In the genomic region with DNA sequence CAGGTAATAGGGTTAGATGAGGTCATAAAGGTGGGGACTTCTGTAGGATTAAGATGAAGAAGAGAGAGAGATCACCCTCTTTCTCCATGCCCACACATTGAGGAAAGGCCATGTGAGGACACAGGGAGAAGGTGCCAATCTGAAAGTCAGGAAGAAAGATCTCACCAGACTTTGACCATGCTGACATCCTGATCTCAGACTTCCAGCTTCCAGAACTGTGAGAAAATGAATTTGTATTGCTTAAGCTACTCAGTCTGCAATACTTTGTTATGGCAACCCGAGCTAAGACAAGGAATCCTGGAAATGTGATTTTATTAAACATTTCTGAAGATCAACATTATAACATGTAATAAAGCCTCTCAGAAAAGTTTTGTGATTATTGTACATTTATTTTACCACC, we compare ENCODE assay signal across 19 cellular contexts. TPM values are rescaled to one million over a fixed set of nuclear protein-coding genes. Genes with fewer than 3 reads are reported as not detected.
DNase-seq lines count a peak whose midpoint lies in the region; ATAC-seq, FAIRE-seq and TF ChIP-seq lines count a peak whose summit lies in the region.
"Had no signal": no experiment of that assay in that cellular context is flagged by ENCODE, and none has a peak within 500 bp of the region (broad histone marks: within the 10 kb centered on the region; RNA-seq: fewer than 3 reads in every experiment).

No MANE protein-coding gene starts in this region.

- H2AFZ ChIP-seq in K562 (ENCODE audit: low read depth, low read length) (0 out of 2 replicates have a peak overlapping the region, but pooled peaks have one; percentile 34), osteoblast (ENCODE audit: low read length) (no peak overlapping the region)

- POLR2A ChIA-PET in K562 (lab: Yijun Ruan, JAX): interaction anchor here (1.7 kb wide), 1 partner anchor 10 kb away, joined by 7 read pairs; no protein-coding TSS in a partner anchor

- H4K20me1 ChIP-seq in K562 (replicated peaks; ENCODE audit: control insufficient read depth, insufficient read depth, low read length): no peaks in the 10 kb centered on the region
- no peaks in the 10 kb centered on the region for H4K20me1 ChIP-seq in osteoblast (ENCODE audit: insufficient read depth, low read length)

- in situ Hi-C loops in K562 (cut with MboI): no loop called here

- no peaks in the 10 kb centered on the region; a peak in 2 of 5 replicates for H3K4me1 ChIP-seq in K562 (replicated peaks in 1 of 2; ENCODE audit: control insufficient read depth in 2 of 2, insufficient read depth in 2 of 2, low read length in 2 of 2)
- peaks cover 0 to 23% (median 6%) of the 10 kb centered on the region in 3 donors for H3K4me1 ChIP-seq in gastroesophageal sphincter
- peaks cover 11% of the 10 kb centered on the region for H3K4me1 ChIP-seq in osteoblast (ENCODE audit: insufficient read depth, low read length)

- no peaks in the 10 kb centered on the region for H3K36me3 ChIP-seq in K562 (ENCODE audit: control insufficient read depth, insufficient read depth, low read length)
- H3K36me3 ChIP-seq in gastroesophageal sphincter: no peaks in the 10 kb centered on the region
- no peaks in the 10 kb centered on the region for H3K36me3 ChIP-seq in MG63
- no peaks in the 10 kb centered on the region for H3K36me3 ChIP-seq in osteoblast (ENCODE audit: insufficient read depth, low read length)
- H3K36me3 ChIP-seq: BLaER1 had no signal

- no peak overlapping the region for H3K4me2 ChIP-seq in K562 (ENCODE audit: insufficient read depth, low read length)
- H3K4me2 ChIP-seq in osteoblast (ENCODE audit: insufficient read depth, low read length): no peak overlapping the region
- H3K4me2 ChIP-seq: BLaER1 had no signal

- no peak for FAIRE-seq in K562 (lab: Jason Lieb, UNC)
- FAIRE-seq: GM19239 had no signal

- H3K9me3 ChIP-seq in K562 (replicated peaks; ENCODE audit: control insufficient read depth, insufficient read depth, low read depth, low read length): 0 out of 2 replicates have a peak, but pooled peaks cover 3% of the 10 kb centered on the region
- no peaks in the 10 kb centered on the region for H3K9me3 ChIP-seq in gastroesophageal sphincter
- no peaks in the 10 kb centered on the region for H3K9me3 ChIP-seq in MG63
- H3K9me3 ChIP-seq in osteoblast (ENCODE audit: low read depth, low read length): no peaks in the 10 kb centered on the region
- H3K9me3 ChIP-seq: BLaER1, Caco-2 had no signal

- TF ChIP-seq EP300 in K562 (IDR thresholded peaks at IDR 0.05; ENCODE audit: low read length) (no peak), gastroesophageal sphincter (IDR thresholded peaks at IDR 0.05) (no peak)

- H3K79me2 ChIP-seq in K562 (ENCODE audit: control insufficient read depth, insufficient read depth, low read length) (peaks cover 8% of the 10 kb centered on the region), osteoblast (ENCODE audit: insufficient read depth, low read length) (peaks cover 7% of the 10 kb centered on the region)

- H3K27me3 ChIP-seq in K562 (ENCODE audit: control insufficient read depth in 2 of 2, insufficient read depth in 2 of 2, low read length in 2 of 2) (peaks cover 0 to 4% of the 10 kb centered on the region in 2 experiments; a peak in 1 of 5 replicates), gastroesophageal sphincter (no peaks in the 10 kb centered on the region), MG63 (peaks cover 2% of the 10 kb centered on the region; the same call in 1 of the 2 replicates), osteoblast (ENCODE audit: insufficient read depth, low read length) (peaks cover 4% of the 10 kb centered on the region)
- H3K27me3 ChIP-seq: BLaER1 had no signal

- 0% methylated on average over 1 of the region's 1 CpG for WGBS in K562 (ENCODE audit: insufficient coverage, low coverage, missing lambda C conversion rate)
- 30 to 42% methylated on average over 1 of the region's 1 CpG for WGBS in gastroesophageal sphincter (ENCODE audit: low coverage in 1 of 2), 2 donors

- H3K27ac ChIP-seq in K562 (ENCODE audit: extremely low read depth, low read depth, low read length) (no peak overlapping the region), gastroesophageal sphincter (peak overlapping the region; percentile 16 to 56 (median 46)), osteoblast (ENCODE audit: low read depth, low read length) (no peak overlapping the region)
- H3K27ac ChIP-seq: 22Rv1, BLaER1, HL-60 had no signal

- DNase-seq in AG10803 (ENCODE audit: low read depth): peak; percentile 64
- no peak for DNase-seq in K562 (ENCODE audit: extremely low read depth in 1 of 4, low spot score in 3 of 4)
- peak; percentile 31 for DNase-seq in stromal cell of bone marrow (ENCODE audit: low read depth)
- DNase-seq in posterior cingulate gyrus: no peak
- DNase-seq in MG63: no peak
- no peak for DNase-seq in osteoblast (ENCODE audit: insufficient read length, low spot score, missing footprints)
- no peak for DNase-seq in mesenteric fat pad (ENCODE audit: low spot score)
- DNase-seq: AML-193; Caco-2; CD8-positive, alpha-beta memory T cell; DMS53; GF-D8; HCEC 1CT; HFFc6 had no signal

- H3K9ac ChIP-seq in K562 (ENCODE audit: insufficient read depth in 1 of 2, low read depth in 2 of 2, low read length in 2 of 2): no peak overlapping the region
- H3K9ac ChIP-seq: BLaER1 had no signal

- TF ChIP-seq RAD21 in K562 (CRISPR knock-in tag; conservative IDR thresholded peaks at IDR 0.05 in 1 of 2, IDR thresholded peaks at IDR 0.05 in 1 of 2): no peak

- intact Hi-C loops in K562 (cut with micrococcal nuclease) (no loop called here), posterior cingulate gyrus (cut with DNase I) (no loop called here)

- CTCF ChIA-PET in K562 (lab: Yijun Ruan, JAX; ENCODE audit: low intra/inter-chr PET ratio): no interaction called here

- no TSS peak for BruUV-seq in K562 (replicated peaks; lab: Mats Ljungman, UMichigan)

- H3K4me3 ChIP-seq in AG10803 (ENCODE audit: low read length) (no peak overlapping the region), K562 (no peak overlapping the region), gastroesophageal sphincter (no peak overlapping the region), MG63 (no peak overlapping the region), osteoblast (ENCODE audit: insufficient read depth, low read length) (no peak overlapping the region)
- H3K4me3 ChIP-seq: BLaER1 had no signal

- TF ChIP-seq POLR2A in K562 (conservative IDR thresholded peaks at IDR 0.05) (no peak), gastroesophageal sphincter (IDR thresholded peaks at IDR 0.05) (no peak)

- H3K9me1 ChIP-seq in K562 (ENCODE audit: control insufficient read depth, insufficient read depth, low read length): no peaks in the 10 kb centered on the region

- TF ChIP-seq CTCF in AG10803 (conservative IDR thresholded peaks at IDR 0.05; ENCODE audit: low read length) (no peak), K562 (IDR thresholded peaks at IDR 0.05 in 2 of 3, conservative IDR thresholded peaks at IDR 0.05 in 1 of 3; ENCODE audit: insufficient read depth in 2 of 3, low read depth in 1 of 3, low read length in 3 of 3) (no peak), gastroesophageal sphincter (IDR thresholded peaks at IDR 0.05) (no peak), osteoblast (IDR thresholded peaks at IDR 0.05; ENCODE audit: extremely low read depth, low read depth, low read length) (no peak)

- ATAC-seq in K562 (no peak), gastroesophageal sphincter (no peak)

TF ChIP-seq in K562, 482 proteins besides CTCF, POLR2A, EP300 and RAD21 (continues in another document):
- no peak for TF ChIP-seq PKNOX1 (IDR thresholded peaks at IDR 0.05)
- TF ChIP-seq MBD2 (IDR thresholded peaks at IDR 0.05; ENCODE audit: borderline replicate concordance, low read depth): no peak
- TF ChIP-seq ARNT (IDR thresholded peaks at IDR 0.05): no peak
- TF ChIP-seq, protein P1, sequence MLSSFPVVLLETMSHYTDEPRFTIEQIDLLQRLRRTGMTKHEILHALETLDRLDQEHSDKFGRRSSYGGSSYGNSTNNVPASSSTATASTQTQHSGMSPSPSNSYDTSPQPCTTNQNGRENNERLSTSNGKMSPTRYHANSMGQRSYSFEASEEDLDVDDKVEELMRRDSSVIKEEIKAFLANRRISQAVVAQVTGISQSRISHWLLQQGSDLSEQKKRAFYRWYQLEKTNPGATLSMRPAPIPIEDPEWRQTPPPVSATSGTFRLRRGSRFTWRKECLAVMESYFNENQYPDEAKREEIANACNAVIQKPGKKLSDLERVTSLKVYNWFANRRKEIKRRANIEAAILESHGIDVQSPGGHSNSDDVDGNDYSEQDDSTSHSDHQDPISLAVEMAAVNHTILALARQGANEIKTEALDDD (IDR thresholded peaks at IDR 0.05): no peak

RNA-seq across cellular contexts. Expression of gene CSNK1G3, which starts 3.5 kb away (rescaled TPM):
- total RNA-seq in K562 (2011; cell fraction: chromatin; rRNA removed; ENCODE audit: low replicate concordance): 8.0 and 26.5 TPM in 2 replicates
- total RNA-seq in K562 (2011; cell fraction: nucleolus; rRNA removed): 1.5 and 3.0 TPM in 2 replicates
- total RNA-seq in K562 (2011; cell fraction: nucleoplasm; rRNA removed): 6.6 and 7.8 TPM in 2 replicates
- total RNA-seq in K562 (2014; rRNA removed) (13.2 and 14.0 TPM in 2 replicates), K562 (2014; rRNA removed; fragmentation: Illumina TruSeq; extraction: Trizol) (21.9 and 26.4 TPM in 2 replicates), K562 (2015; rRNA removed; fragmentation: Illumina TruSeq; extraction: Trizol) (21.2 and 21.3 TPM in 2 replicates), K562 (2021) (26.2 and 27.6 TPM in 2 replicates), gastroesophageal sphincter (10 to 100 TPM; 42.8 to 65.0 (median 55.6) TPM), osteoblast (79.3 and 91.2 TPM in 2 replicates), mesenteric fat pad (39.8 TPM)
- polyA plus RNA-seq in K562 (2011; rRNA removed) (5.4 and 13.6 TPM in 2 replicates), K562 (2014; fragmentation: Illumina TruSeq; extraction: Trizol) (22.5 and 23.5 TPM in 2 replicates), K562 (2014; fragmentation: Nextera tagmentation; extraction: Ambion mirVana) (10 to 100 TPM in 1 of 2 experiments, 1 to 10 TPM in 1; 8.3 to 11.4 TPM), K562 (2014; rRNA removed) (14.7 and 16.5 TPM in 2 replicates)
- 1.8 and 3.3 TPM in 2 replicates for polyA plus RNA-seq in K562 (2011; cell fraction: cytosol; rRNA removed)
- polyA plus RNA-seq in K562 (2011; cell fraction: nucleus; rRNA removed): 2.2 and 5.3 TPM in 2 replicates
- polyA plus RNA-seq in K562 (2012): 12.4 and 13.5 TPM in 2 replicates
- 18.8 and 31.0 TPM in 2 replicates for polyA minus RNA-seq in K562 (2011; rRNA and poly(A)+ RNA removed)
- 5.4 and 15.3 TPM in 2 replicates for polyA minus RNA-seq in K562 (2011; cell fraction: cytosol; rRNA and poly(A)+ RNA removed)
- 7.8 and 9.4 TPM in 2 replicates for polyA minus RNA-seq in K562 (2011; cell fraction: nucleus; rRNA and poly(A)+ RNA removed)
- 55.7 TPM in 2 replicates for total RNA-seq in MG63 (2014; rRNA removed; shearing (Covaris generic); ENCODE audit: low replicate concordance)

Comparison
In these comparisons a context has a peak if more than half of its experiments do, and no peak if none do; other contexts are left out.
1. DNase-seq: peak in AG10803 (single experiment) and stromal cell of bone marrow (single experiment); none in K562 (0 of 4), posterior cingulate gyrus (0 of 10), MG63 (single experiment), osteoblast (single experiment) and mesenteric fat pad (single experiment).
2. H3K27ac ChIP-seq: peak in gastroesophageal sphincter (4 of 4); none in K562 (single experiment) and osteoblast (single experiment).